Comparison of ENCODE assay signal across 9 cellular contexts in genomic region chr3:129773942-129774663, GRCh38.
"Had no signal": no experiment of that assay in that cellular context is flagged by ENCODE, and none has a peak within 500 bp of the region (broad histone marks: within the 10 kb centered on the region; RNA-seq: fewer than 3 reads in every experiment).

No MANE protein-coding gene starts in this region.

- ATAC-seq: HCT116, HepG2 had no signal

- H3K4me3 ChIP-seq: GM23248, HAP-1 had no signal

- DNase-seq: GM23248, GOT3, H7, HFFc6, KG1 had no signal

- H3K9ac ChIP-seq: GM23248 had no signal

- H3K27ac ChIP-seq: GM23248, HL-60 had no signal

- H2AFZ ChIP-seq: GM23248 had no signal

- H3K9me3 ChIP-seq: HAP-1 had no signal
